1 cellular context compared by ENCODE assay signal in the genomic region with DNA sequence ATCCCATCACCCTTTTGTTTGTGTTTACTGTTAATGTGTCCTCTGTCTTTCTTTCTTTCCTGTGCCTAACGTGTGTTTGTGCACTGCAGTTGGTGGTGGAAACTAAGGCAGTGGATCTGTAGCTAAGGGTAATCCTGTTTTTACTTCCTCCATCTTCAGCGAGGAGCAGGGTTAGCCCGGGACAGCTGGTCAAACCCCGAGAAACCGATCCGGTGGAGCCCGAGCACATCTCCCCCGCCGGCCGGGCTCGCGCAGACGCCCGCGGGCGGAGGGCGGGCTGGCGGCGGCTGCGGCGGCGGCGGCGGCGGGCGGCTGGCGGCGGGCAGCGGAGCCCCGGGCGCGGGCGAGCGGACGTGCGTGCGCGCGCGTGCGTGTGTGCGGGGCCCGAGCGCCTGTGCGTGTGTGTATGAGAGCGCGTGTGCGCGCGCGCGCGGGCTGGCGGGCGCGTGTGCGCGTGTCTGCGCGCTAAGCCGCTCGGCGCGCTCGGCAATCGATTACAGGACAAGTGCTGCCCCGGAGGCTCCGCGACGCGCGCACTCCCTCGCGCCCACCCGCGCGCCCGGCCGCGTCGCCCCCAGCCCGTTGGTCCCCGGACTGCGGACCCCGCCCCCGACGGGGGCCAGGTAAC.
TF ChIP-seq lines count a peak whose summit lies in the region.

IKZF2 (minus strand) TSS at position 176 of the 628 bp plus-strand sequence. CDS start 2,983 bp downstream, outside the sequence.

TF ChIP-seq in SK-N-SH, 30 proteins besides CTCF, POLR2A, EP300 and RAD21 (continued from another document):
- 0 out of 2 replicates have a peak, but pooled peaks have one; percentile 7 for TF ChIP-seq RFX5 (IDR thresholded peaks at IDR 0.05; ENCODE audit: low read length)
- TF ChIP-seq ELF1 (IDR thresholded peaks at IDR 0.05), result peak; percentile 56
TF ChIP-seq in SK-N-SH: peak in this region for 8.
